ENCODE assay signal across 8 cellular contexts in the genomic region with DNA sequence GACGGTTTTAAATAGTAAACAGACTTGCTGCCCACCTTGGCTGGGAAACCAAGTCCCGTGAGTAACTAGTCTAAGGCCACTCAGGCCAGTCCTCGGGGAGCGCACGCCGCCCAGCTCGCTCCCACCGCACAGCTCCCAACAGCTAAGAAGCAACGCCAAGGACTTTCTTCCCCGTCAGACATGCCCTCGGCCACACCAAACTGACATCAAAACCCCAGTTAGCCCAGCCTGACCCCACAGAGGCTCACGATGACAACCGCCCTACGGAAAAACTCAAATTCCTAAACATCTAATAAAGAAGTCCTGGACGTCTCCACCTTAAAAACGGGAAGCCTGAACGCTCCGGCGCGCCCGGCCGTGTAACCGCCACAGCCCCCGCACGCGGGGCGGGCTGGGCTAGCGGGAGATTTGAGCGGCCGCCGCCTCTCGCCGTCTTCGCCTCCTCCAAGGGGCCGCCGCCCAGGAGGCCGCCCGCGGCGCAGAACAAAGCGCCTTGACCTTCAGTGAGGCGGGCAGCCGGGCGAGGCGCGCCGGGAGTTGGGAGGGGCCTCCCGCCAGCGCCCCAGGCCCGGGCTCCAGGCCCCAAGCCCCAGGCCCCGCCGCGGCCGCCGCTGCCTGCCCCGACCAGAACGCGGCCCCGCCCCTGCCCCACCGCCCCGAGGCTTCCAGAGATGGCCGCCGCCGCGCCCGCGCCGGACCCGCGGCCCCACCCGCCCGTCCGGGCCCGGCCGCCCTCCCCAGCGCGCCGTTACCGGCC. TPM values are rescaled to one million over a fixed set of nuclear protein-coding genes. Genes with fewer than 3 reads are reported as not detected.
DNase-seq lines count a peak whose midpoint lies in the region; ATAC-seq and TF ChIP-seq lines count a peak whose summit lies in the region.

No MANE protein-coding gene starts in this region.

- no peak for DNase-seq in AG04450 (ENCODE audit: low read depth, low spot score)
- peak; percentile 79 for DNase-seq in OCI-M1 (lab: John Stamatoyannopoulos, UW)
- peak in 20 of 61 donors; percentile 41 to 76 (median 64) for DNase-seq in caudate nucleus (lab: John Stamatoyannopoulos, UW)
- peak; percentile 56 for DNase-seq in stimulated activated naive CD4-positive, alpha-beta T cell treated with Interleukin-2 at 50 U/mL for 16 hours (lab: John Stamatoyannopoulos, UW)
- no peak for DNase-seq in DMS79 treated with DMSO at 0.1 percent for 48 hours (lab: John Stamatoyannopoulos, UW)

- no peaks in the 10 kb centered on the region; the same call in 1 of the 2 replicates for H3K9me3 ChIP-seq in AG04450 (ENCODE audit: control insufficient read depth, insufficient read depth, low read length)

- peak overlapping the region; percentile 91 for H3K4me3 ChIP-seq in AG04450 (ENCODE audit: low read depth, low read length)

- ATAC-seq in GM18502 (IDR thresholded peaks at IDR 0.05; ENCODE audit: poor library complexity, unreplicated experiment) (peak; percentile 48), HG02943 (IDR thresholded peaks at IDR 0.05; ENCODE audit: low read depth, unreplicated experiment) (peak; percentile 46)

- H3K27ac ChIP-seq in AG04450 (ENCODE audit: low read depth, low read length) (peak overlapping the region; percentile 70), caudate nucleus (ENCODE audit: low read depth, low read length) (peak overlapping the region; percentile 69), layer of hippocampus (ENCODE audit: low read depth, low read length) (peak overlapping the region; percentile 75)

- H3K27me3 ChIP-seq in AG04450 (ENCODE audit: control insufficient read depth, insufficient read depth, low read length): no peaks in the 10 kb centered on the region
- H3K27me3 ChIP-seq in layer of hippocampus (ENCODE audit: control insufficient read depth, insufficient read depth, low read length): no peaks in the 10 kb centered on the region

- POLR2A ChIA-PET in AG04450 (lab: Yijun Ruan, JAX): interaction anchor here (0.7 to 1.4 kb wide), 8 partner anchors 9 to 99 kb away, joined by 3 to 9 read pairs (median 4); partner anchors contain the start of gene PHLDA2

- CTCF ChIA-PET in AG04450 (lab: Charles Lee): no interaction called here

- TF ChIP-seq CTCF in AG04450 (IDR thresholded peaks at IDR 0.05; ENCODE audit: low read depth, low read length): no peak

RNA-seq across cellular contexts. Expression of gene NAP1L4, which starts 0.5 kb away (rescaled TPM):
- 88.5 and 107 TPM in 2 replicates for polyA plus RNA-seq in AG04450 (2011; rRNA removed)
- polyA minus RNA-seq in AG04450 (2011; rRNA and poly(A)+ RNA removed): 49.5 and 56.6 TPM in 2 replicates

Comparison
In these comparisons a context has a peak if more than half of its experiments do, and no peak if none do; other contexts are left out.
1. DNase-seq: peak in OCI-M1 (single experiment) and stimulated activated naive CD4-positive, alpha-beta T cell treated with Interleukin-2 at 50 U/mL for 16 hours (single experiment); none in AG04450 (single experiment) and DMS79 treated with DMSO at 0.1 percent for 48 hours (single experiment).
2. Peak in every context shown above with its lines, with median percentiles within 50 percentile points of each other: H3K27ac ChIP-seq.